12 cellular contexts compared by ENCODE assay signal in genomic region chr7:141074997-141075396, GRCh38. TPM values are rescaled to one million over a fixed set of nuclear protein-coding genes. Genes with fewer than 3 reads are reported as not detected.
A peak's percentile ranks its signal among the peaks of the same experiment; 100 is the strongest.
DNase-seq lines count a peak whose midpoint lies in the region; ATAC-seq and TF ChIP-seq lines count a peak whose summit lies in the region.
"Had no signal": no experiment of that assay in that cellular context is flagged by ENCODE, and none has a peak within 500 bp of the region (broad histone marks: within the 10 kb centered on the region; RNA-seq: fewer than 3 reads in every experiment).

No MANE protein-coding gene starts in this region.

- H3K4me3 ChIP-seq in lower lobe of right lung (peak overlapping the region; percentile 55), suprapubic skin (peak overlapping the region; percentile 59)

- WGBS in suprapubic skin, result 40% methylated on average over 4 of the region's 4 CpGs

- peaks cover 25% of the 10 kb centered on the region for H3K4me1 Mint-ChIP-seq in activated naive CD4-positive, alpha-beta T cell treated with anti-CD3 and anti-CD28 coated beads, Interleukin-2, amount 50 U/mL, for 24 hours
- H3K4me1 Mint-ChIP-seq in activated T-helper 1 cell treated with anti-CD3 and anti-CD28 coated beads, Interleukin-12 subunit alpha, Interleukin-12 subunit beta, Interleukin-2, Interleukin-4 antibody, amounts not matched to agents 30 ng/mL and 10 ng/mL and 1 ng/mL, durations not matched to agents 14 hours and 24 hours and 36 hours (ENCODE audit: low read depth), result peaks cover 35% of the 10 kb centered on the region

- H3K9me3 Mint-ChIP-seq in activated naive CD4-positive, alpha-beta T cell treated with anti-CD3 and anti-CD28 coated beads, Interleukin-2, amount 50 U/mL, for 24 hours, result no peaks in the 10 kb centered on the region
- no peaks in the 10 kb centered on the region for H3K9me3 Mint-ChIP-seq in activated T-helper 1 cell treated with anti-CD3 and anti-CD28 coated beads, Interleukin-12 subunit alpha, Interleukin-12 subunit beta, Interleukin-2, Interleukin-4 antibody, amounts not matched to agents 30 ng/mL and 10 ng/mL and 1 ng/mL, durations not matched to agents 14 hours and 24 hours and 36 hours

- TF ChIP-seq CTCF in lower lobe of right lung (IDR thresholded peaks at IDR 0.05) (no peak), suprapubic skin (IDR thresholded peaks at IDR 0.05) (no peak)

- H3K36me3 Mint-ChIP-seq in activated naive CD4-positive, alpha-beta T cell treated with anti-CD3 and anti-CD28 coated beads, Interleukin-2, amount 50 U/mL, for 24 hours, result no peaks in the 10 kb centered on the region
- H3K36me3 Mint-ChIP-seq in activated T-helper 1 cell treated with anti-CD3 and anti-CD28 coated beads, Interleukin-12 subunit alpha, Interleukin-12 subunit beta, Interleukin-2, Interleukin-4 antibody, amounts not matched to agents 30 ng/mL and 10 ng/mL and 1 ng/mL, durations not matched to agents 14 hours and 24 hours and 36 hours (ENCODE audit: low read depth), result no peaks in the 10 kb centered on the region

- H3K27ac ChIP-seq in lower lobe of right lung (no peak overlapping the region), suprapubic skin (no peak overlapping the region)
- H3K27ac ChIP-seq: GM23248, HL-60, left lung, tibial artery had no signal

- H3K36me3 ChIP-seq in lower lobe of right lung (no peaks in the 10 kb centered on the region), suprapubic skin (no peaks in the 10 kb centered on the region)
- H3K36me3 ChIP-seq: left lung, tibial artery had no signal

- no peak for DNase-seq in activated naive CD4-positive, alpha-beta T cell (lab: John Stamatoyannopoulos, UW)
- DNase-seq in activated T-helper 1 cell treated with anti-CD3 and anti-CD28 coated beads, Interleukin-12 subunit alpha, Interleukin-12 subunit beta, Interleukin-2, Interleukin-4 antibody, amounts not matched to agents 30 ng/mL and 10 ng/mL and 1 ng/mL, durations not matched to agents 14 hours and 24 hours and 36 hours (ENCODE audit: low spot score), result no peak
- no peak for DNase-seq in lower lobe of right lung
- DNase-seq in suprapubic skin (ENCODE audit: low spot score in 2 of 2), result no peak
- DNase-seq: tibial artery had no signal

- no peak for ATAC-seq in lower lobe of right lung
- ATAC-seq in GM19035 (IDR thresholded peaks at IDR 0.05; ENCODE audit: unreplicated experiment), result no peak
- ATAC-seq in HG03175 (IDR thresholded peaks at IDR 0.05; ENCODE audit: unreplicated experiment), result no peak
- no peak for ATAC-seq in GM18511 (IDR thresholded peaks at IDR 0.05; ENCODE audit: unreplicated experiment)

- no peak overlapping the region for H3K27ac Mint-ChIP-seq in activated naive CD4-positive, alpha-beta T cell treated with anti-CD3 and anti-CD28 coated beads, Interleukin-2, amount 50 U/mL, for 24 hours
- no peak overlapping the region for H3K27ac Mint-ChIP-seq in activated T-helper 1 cell treated with anti-CD3 and anti-CD28 coated beads, Interleukin-12 subunit alpha, Interleukin-12 subunit beta, Interleukin-2, Interleukin-4 antibody, amounts not matched to agents 30 ng/mL and 10 ng/mL and 1 ng/mL, durations not matched to agents 14 hours and 24 hours and 36 hours

- no peak for TF ChIP-seq EP300 in suprapubic skin (IDR thresholded peaks at IDR 0.05)

- H3K4me1 ChIP-seq in lower lobe of right lung (peaks cover 35% of the 10 kb centered on the region), suprapubic skin (peaks cover 42% of the 10 kb centered on the region)

- peaks cover 27% of the 10 kb centered on the region for H3K27me3 Mint-ChIP-seq in activated naive CD4-positive, alpha-beta T cell treated with anti-CD3 and anti-CD28 coated beads, Interleukin-2, amount 50 U/mL, for 24 hours
- peaks cover 31% of the 10 kb centered on the region for H3K27me3 Mint-ChIP-seq in activated T-helper 1 cell treated with anti-CD3 and anti-CD28 coated beads, Interleukin-12 subunit alpha, Interleukin-12 subunit beta, Interleukin-2, Interleukin-4 antibody, amounts not matched to agents 30 ng/mL and 10 ng/mL and 1 ng/mL, durations not matched to agents 14 hours and 24 hours and 36 hours (ENCODE audit: insufficient read depth)

- intact Hi-C loops in activated T-helper 1 cell treated with anti-CD3 and anti-CD28 coated beads, Interleukin-12 subunit alpha, Interleukin-12 subunit beta, Interleukin-2, Interleukin-4 antibody, amounts not matched to agents 30 ng/mL and 10 ng/mL and 1 ng/mL, durations not matched to agents 14 hours and 24 hours and 36 hours (cut with micrococcal nuclease), result loop anchor here (5.0 to 10.0 kb wide), 3 partner anchors 150 to 577 kb away; partner anchors contain the start of genes AGK and BRAF
- intact Hi-C loops in lower lobe of right lung (cut with DNase I), result no loop called here

- H3K4me3 Mint-ChIP-seq in activated naive CD4-positive, alpha-beta T cell treated with anti-CD3 and anti-CD28 coated beads, Interleukin-2, amount 50 U/mL, for 24 hours, result peak overlapping the region; percentile 75
- peak overlapping the region; percentile 85 for H3K4me3 Mint-ChIP-seq in activated T-helper 1 cell treated with anti-CD3 and anti-CD28 coated beads, Interleukin-12 subunit alpha, Interleukin-12 subunit beta, Interleukin-2, Interleukin-4 antibody, amounts not matched to agents 30 ng/mL and 10 ng/mL and 1 ng/mL, durations not matched to agents 14 hours and 24 hours and 36 hours

- H3K27me3 ChIP-seq in lower lobe of right lung (ENCODE audit: low read depth) (peaks cover 74% of the 10 kb centered on the region), suprapubic skin (peaks cover 68% of the 10 kb centered on the region)

- TF ChIP-seq POLR2A in suprapubic skin (IDR thresholded peaks at IDR 0.05), result no peak

- H3K9me3 ChIP-seq in lower lobe of right lung, result no peaks in the 10 kb centered on the region
- no peaks in the 10 kb centered on the region for H3K9me3 ChIP-seq in suprapubic skin
- H3K9me3 ChIP-seq: left lung, tibial artery had no signal

RNA-seq across cellular contexts. Expression of gene TMEM178B, which starts 1.1 kb away (rescaled TPM):
- total RNA-seq in activated T-helper 1 cell treated with anti-CD3 and anti-CD28 coated beads, Interleukin-12 subunit alpha, Interleukin-12 subunit beta, Interleukin-2, Interleukin-4 antibody, amounts not matched to agents 30 ng/mL and 10 ng/mL and 1 ng/mL, durations not matched to agents 14 hours and 24 hours and 36 hours, result 2.5 and 3.7 TPM in 2 replicates
- total RNA-seq in lower lobe of right lung (0.18 TPM), suprapubic skin (1 to 10 TPM in 1 of 4 donors, under 1 TPM in 3; 0.34 to 1.6 (median 0.72) TPM)
